Comparison of ENCODE assay signal across 31 cellular contexts in the genomic region with DNA sequence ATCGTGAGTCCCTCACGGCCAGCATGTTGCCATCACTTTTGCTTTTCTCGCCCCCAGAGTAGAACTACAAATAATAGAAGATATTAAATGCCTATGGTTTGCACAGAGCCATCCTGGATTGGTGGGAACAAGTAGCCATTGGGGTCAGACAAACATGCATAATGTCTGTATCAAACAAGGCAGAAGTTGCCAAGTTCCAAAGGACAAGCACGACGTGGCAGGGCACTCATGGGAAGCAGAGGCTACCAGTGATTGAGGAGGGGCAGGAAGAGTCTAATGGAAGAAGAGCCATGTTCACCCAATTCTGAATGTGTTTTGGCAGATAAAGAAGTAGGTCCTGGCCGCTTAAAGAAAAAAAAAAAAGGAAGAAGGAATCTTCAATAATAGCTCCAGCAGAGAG.
"Had no signal": no experiment of that assay in that cellular context is flagged by ENCODE, and none has a peak within 500 bp of the region (broad histone marks: within the 10 kb centered on the region; RNA-seq: fewer than 3 reads in every experiment).

No MANE protein-coding gene starts in this region.

- H3K9me3 ChIP-seq: ovary, psoas muscle, spleen, suprapubic skin, testis, tibial nerve, upper lobe of left lung, vagina had no signal

- DNase-seq: naive thymus-derived CD8-positive, alpha-beta T cell; nephron progenitor cell; occipital lobe; ovary; posterior cingulate gyrus; psoas muscle; right cardiac atrium; spleen; stimulated activated CD4-positive, alpha-beta T cell treated with anti-CD3 and anti-CD28 coated beads, Interleukin-12 subunit alpha, Interleukin-12 subunit beta, amount 100 ng/mL, for 4 hours; stimulated activated CD4-positive, alpha-beta T cell treated with anti-CD3 and anti-CD28 coated beads, Interleukin-1b, Interleukin-23, amount 100 ng/mL, for 48 hours; stimulated activated CD4-positive, alpha-beta T cell treated with anti-CD3 and anti-CD28 coated beads, Interleukin-4, amount 100 ng/mL, for 1 hour; stimulated activated CD4-positive, alpha-beta T cell treated with anti-CD3 and anti-CD28 coated beads, Interleukin-4, amount 100 ng/mL, for 4 hours; stimulated activated CD8-positive, alpha-beta memory T cell treated with anti-CD3 and anti-CD28 coated beads, Interleukin-4, amount 100 ng/mL, for 48 hours; stimulated activated naive CD4-positive, alpha-beta T cell; stimulated activated naive CD8-positive, alpha-beta T cell treated with anti-CD3 and anti-CD28 coated beads, Interleukin-15, amount 100 ng/mL, for 72 hours; stimulated activated naive CD8-positive, alpha-beta T cell treated with anti-CD3 and anti-CD28 coated beads, Interleukin-15, Interleukin-2, amounts not matched to agents 100 U/mL and 50 U/mL, for 24 hours; substantia nigra; testis; trophoblast cell; upper lobe of left lung had no signal

- H3K27ac Mint-ChIP-seq: naive thymus-derived CD8-positive, alpha-beta T cell; natural killer cell treated with Interleukin-12 subunit alpha and Interleukin-12 subunit beta and Interleukin-15 and Interleukin-18, amount 100 ng/mL, for 72 hours; nephron progenitor cell; progenitor cell of endocrine pancreas; stimulated activated memory B cell treated with anti-CD40 and anti-IgM and Interleukin-4, amounts not matched to agents 10 μg/mL and 1 μg/mL and 100 μg/mL, for 72 hours; stimulated activated naive CD8-positive, alpha-beta T cell treated with anti-CD3 and anti-CD28 coated beads, Interleukin-15, amount 100 ng/mL, for 72 hours had no signal

- H3K4me1 ChIP-seq: parathyroid adenoma, psoas muscle, spleen, suprapubic skin, testis, tibial nerve, upper lobe of left lung, vagina had no signal

- H3K9ac ChIP-seq: parathyroid adenoma had no signal

- H3K79me2 ChIP-seq: parathyroid adenoma had no signal

- H2AFZ ChIP-seq: parathyroid adenoma had no signal

- ATAC-seq: naive thymus-derived CD8-positive, alpha-beta T cell; natural killer cell treated with Interleukin-12 subunit alpha and Interleukin-12 subunit beta and Interleukin-15 and Interleukin-18, amount 100 ng/mL, for 72 hours; psoas muscle; right cardiac atrium; sciatic nerve; stimulated activated memory B cell treated with anti-CD40 and anti-IgM and Interleukin-4, amounts not matched to agents 10 μg/mL and 1 μg/mL and 100 μg/mL, for 72 hours; stimulated activated naive CD8-positive, alpha-beta T cell treated with anti-CD3 and anti-CD28 coated beads, Interleukin-15, amount 100 ng/mL, for 72 hours; stimulated activated naive CD8-positive, alpha-beta T cell treated with anti-CD3 and anti-CD28 coated beads, Interleukin-15, Interleukin-2, amounts not matched to agents 100 U/mL and 50 U/mL, for 24 hours had no signal

- H3K4me1 Mint-ChIP-seq: naive thymus-derived CD8-positive, alpha-beta T cell; stimulated activated memory B cell treated with anti-CD40 and anti-IgM and Interleukin-4, amounts not matched to agents 10 μg/mL and 1 μg/mL and 100 μg/mL, for 72 hours; stimulated activated naive CD8-positive, alpha-beta T cell treated with anti-CD3 and anti-CD28 coated beads, Interleukin-15, amount 100 ng/mL, for 72 hours had no signal

- H3K4me3 Mint-ChIP-seq: naive thymus-derived CD8-positive, alpha-beta T cell; natural killer cell treated with Interleukin-12 subunit alpha and Interleukin-12 subunit beta and Interleukin-15 and Interleukin-18, amount 100 ng/mL, for 72 hours; nephron progenitor cell; neural crest cell; stimulated activated memory B cell treated with anti-CD40 and anti-IgM and Interleukin-4, amounts not matched to agents 10 μg/mL and 1 μg/mL and 100 μg/mL, for 72 hours; stimulated activated naive CD8-positive, alpha-beta T cell treated with anti-CD3 and anti-CD28 coated beads, Interleukin-15, amount 100 ng/mL, for 72 hours had no signal

- H3K27ac ChIP-seq: ovary, parathyroid adenoma, psoas muscle, skin epidermis, spleen, suprapubic skin, testis, tibial nerve, upper lobe of left lung, vagina had no signal

- H3K4me3 ChIP-seq: ovary, psoas muscle, skin epidermis, smooth muscle cell, spleen, suprapubic skin, testis, tibial nerve, upper lobe of left lung, vagina had no signal

- H3K4me2 ChIP-seq: smooth muscle cell had no signal

- H3K27me3 ChIP-seq: ovary, suprapubic skin, testis, tibial nerve, upper lobe of left lung, vagina had no signal

- H3K36me3 Mint-ChIP-seq: naive thymus-derived CD8-positive, alpha-beta T cell; natural killer cell treated with Interleukin-12 subunit alpha and Interleukin-12 subunit beta and Interleukin-15 and Interleukin-18, amount 100 ng/mL, for 72 hours; stimulated activated memory B cell treated with anti-CD40 and anti-IgM and Interleukin-4, amounts not matched to agents 10 μg/mL and 1 μg/mL and 100 μg/mL, for 72 hours had no signal

- H3K27me3 Mint-ChIP-seq: natural killer cell treated with Interleukin-12 subunit alpha and Interleukin-12 subunit beta and Interleukin-15 and Interleukin-18, amount 100 ng/mL, for 72 hours; stimulated activated memory B cell treated with anti-CD40 and anti-IgM and Interleukin-4, amounts not matched to agents 10 μg/mL and 1 μg/mL and 100 μg/mL, for 72 hours; stimulated activated naive CD8-positive, alpha-beta T cell treated with anti-CD3 and anti-CD28 coated beads, Interleukin-15, amount 100 ng/mL, for 72 hours had no signal

- H3K36me3 ChIP-seq: ovary, spleen, suprapubic skin, tibial nerve, upper lobe of left lung, vagina had no signal

- H3K9me3 Mint-ChIP-seq: nephron progenitor cell, neural crest cell had no signal
